ENCODE assay signal across 8 cellular contexts in the genomic region with DNA sequence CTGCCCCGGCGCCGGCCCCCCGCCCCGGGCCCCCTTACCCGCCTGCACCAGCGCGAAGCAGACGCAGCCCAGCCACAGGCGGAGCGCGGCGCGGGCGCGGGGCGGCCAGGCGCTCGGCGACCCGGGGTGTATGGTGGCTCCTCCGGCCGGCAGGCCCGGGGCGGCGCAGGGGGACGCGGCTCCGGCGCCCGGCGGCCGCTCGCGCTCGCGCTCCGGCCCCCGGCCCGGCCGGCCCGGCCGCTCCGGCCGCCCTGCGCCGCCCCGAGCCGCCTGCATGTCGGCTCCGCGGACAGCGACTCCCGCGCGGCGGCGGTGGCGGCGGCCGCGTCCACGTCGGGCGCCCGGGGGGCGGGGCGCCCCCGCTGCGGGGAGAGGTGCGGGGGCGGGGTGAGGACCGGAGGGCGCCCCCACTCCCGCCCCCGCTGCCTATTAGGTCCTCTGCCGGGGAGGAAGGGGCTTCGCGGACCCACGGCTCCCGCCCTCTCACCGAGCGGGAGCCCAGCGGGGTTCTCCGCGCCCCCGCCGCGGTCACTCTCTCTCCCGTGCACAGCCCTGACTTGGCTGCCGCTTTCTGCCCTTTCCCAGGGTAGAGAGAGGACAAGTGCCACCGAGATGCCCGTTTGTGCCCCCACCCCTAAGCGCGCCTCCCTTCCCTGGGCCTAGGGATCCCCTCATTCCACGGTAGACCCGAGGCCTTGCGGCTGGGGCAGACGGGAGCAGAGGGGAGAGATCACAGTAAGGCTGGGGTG. TPM values are rescaled to one million over a fixed set of nuclear protein-coding genes. Genes with fewer than 3 reads are reported as not detected.
DNase-seq lines count a peak whose midpoint lies in the region; ATAC-seq and TF ChIP-seq lines count a peak whose summit lies in the region.

A gene (minus strand): TSS at position 298 of the 749 bp plus-strand sequence.

- H3K27ac Mint-ChIP-seq in activated naive CD4-positive, alpha-beta T cell treated with anti-CD3 and anti-CD28 coated beads, Interleukin-2, amount 50 U/mL, for 24 hours, result peak within 1 kb of the TSS; percentile 61
- H3K27ac Mint-ChIP-seq in central memory CD8-positive, alpha-beta T cell (ENCODE audit: low read depth), result peak within 1 kb of the TSS; percentile 60

- TF ChIP-seq POLR2A in thyroid gland (IDR thresholded peaks at IDR 0.05), result no peak

- no peak for TF ChIP-seq RAD21 in liver (IDR thresholded peaks at IDR 0.05)

- H3K9me3 ChIP-seq in liver (ENCODE audit: control insufficient read depth in 4 of 4, low read length in 3 of 4) (no peaks in the 10 kb centered on the region), thyroid gland (no peaks in the 10 kb centered on the region)

- peaks cover 10% of the 10 kb centered on the region for H3K36me3 Mint-ChIP-seq in activated naive CD4-positive, alpha-beta T cell treated with anti-CD3 and anti-CD28 coated beads, Interleukin-2, amount 50 U/mL, for 24 hours
- peaks cover 5% of the 10 kb centered on the region for H3K36me3 Mint-ChIP-seq in central memory CD8-positive, alpha-beta T cell (ENCODE audit: insufficient read depth)

- H3K27me3 Mint-ChIP-seq in activated naive CD4-positive, alpha-beta T cell treated with anti-CD3 and anti-CD28 coated beads, Interleukin-2, amount 50 U/mL, for 24 hours, result peaks cover 40% of the 10 kb centered on the region
- H3K27me3 Mint-ChIP-seq in central memory CD8-positive, alpha-beta T cell, result peaks cover 64% of the 10 kb centered on the region

- H3K4me1 ChIP-seq in liver (ENCODE audit: control insufficient read depth in 4 of 4, insufficient read depth in 4 of 4, low read length in 3 of 4), result peaks cover 2 to 27% (median 21%) of the 10 kb centered on the region in 4 donors
- H3K4me1 ChIP-seq in thyroid gland, result peaks cover 0 to 26% of the 10 kb centered on the region in 2 donors

- ATAC-seq in central memory CD8-positive, alpha-beta T cell (replicated peaks; ENCODE audit: extremely low read depth, poor library complexity, severe bottlenecking), result no peak
- ATAC-seq in GM19328 (IDR thresholded peaks at IDR 0.05; ENCODE audit: unreplicated experiment) (no peak), GM21825 (IDR thresholded peaks at IDR 0.05; ENCODE audit: unreplicated experiment) (no peak)

- H3K4me1 Mint-ChIP-seq in activated naive CD4-positive, alpha-beta T cell treated with anti-CD3 and anti-CD28 coated beads, Interleukin-2, amount 50 U/mL, for 24 hours, result peaks cover 20% of the 10 kb centered on the region
- H3K4me1 Mint-ChIP-seq in central memory CD8-positive, alpha-beta T cell, result peaks cover 28% of the 10 kb centered on the region

- no peaks in the 10 kb centered on the region for H3K36me3 ChIP-seq in liver (ENCODE audit: control insufficient read depth in 4 of 4, insufficient read depth in 3 of 4, low read depth in 1 of 4, low read length in 3 of 4)
- no peaks in the 10 kb centered on the region for H3K36me3 ChIP-seq in thyroid gland

- H3K9ac ChIP-seq in liver (ENCODE audit: low read depth in 1 of 2, low read length in 2 of 2), result peak within 1 kb of the TSS in 1 of 2 donors; percentile 63

- H3K9me3 Mint-ChIP-seq in activated naive CD4-positive, alpha-beta T cell treated with anti-CD3 and anti-CD28 coated beads, Interleukin-2, amount 50 U/mL, for 24 hours, result no peaks in the 10 kb centered on the region
- no peaks in the 10 kb centered on the region for H3K9me3 Mint-ChIP-seq in central memory CD8-positive, alpha-beta T cell

- 2% methylated on average over 99 of the region's 99 CpGs for WGBS in liver
- 0 to 8% methylated on average over 6 to 10 of the region's 99 CpGs for WGBS in thyroid gland, 2 donors

- H3K4me3 ChIP-seq in liver (ENCODE audit: low read depth in 1 of 3, low read length in 3 of 3), result peak within 1 kb of the TSS; percentile 47 to 63 (median 58)
- H3K4me3 ChIP-seq in thyroid gland (replicated peaks in 1 of 3), result peak within 1 kb of the TSS in 1 of 3 donors; percentile 31

- H3K27ac ChIP-seq in liver (ENCODE audit: low read depth in 1 of 2, low read length in 2 of 2) (no peak within 1 kb of the TSS), thyroid gland (no peak within 1 kb of the TSS)

- TF ChIP-seq CTCF in liver (IDR thresholded peaks at IDR 0.05; ENCODE audit: low read depth, low read length, missing input control) (no peak), thyroid gland (IDR thresholded peaks at IDR 0.05) (peak in 1 of 6 experiments; percentile 10)

- H3K4me3 Mint-ChIP-seq in activated naive CD4-positive, alpha-beta T cell treated with anti-CD3 and anti-CD28 coated beads, Interleukin-2, amount 50 U/mL, for 24 hours, result peak within 1 kb of the TSS; percentile 55
- H3K4me3 Mint-ChIP-seq in central memory CD8-positive, alpha-beta T cell, result peak within 1 kb of the TSS; percentile 77

- intact Hi-C loops in thyroid gland (cut with DNase I), result loop anchor here (5.0 to 10.0 kb wide), 3 partner anchors 158 to 466 kb away; no protein-coding TSS in a partner anchor

- no peaks in the 10 kb centered on the region for H3K27me3 ChIP-seq in liver (ENCODE audit: control insufficient read depth in 4 of 4, insufficient read depth in 4 of 4, low read length in 3 of 4)
- no peaks in the 10 kb centered on the region for H3K27me3 ChIP-seq in thyroid gland

- DNase-seq in activated naive CD4-positive, alpha-beta T cell (lab: John Stamatoyannopoulos, UW), result no peak
- no peak for DNase-seq in central memory CD8-positive, alpha-beta T cell (ENCODE audit: low spot score in 2 of 2)
- DNase-seq in thyroid gland (peak; percentile 41 to 59), Ammon's horn (ENCODE audit: low spot score) (no peak)

TF ChIP-seq in liver, 16 proteins besides CTCF, POLR2A, EP300 and RAD21:
- TF ChIP-seq, protein P1, sequence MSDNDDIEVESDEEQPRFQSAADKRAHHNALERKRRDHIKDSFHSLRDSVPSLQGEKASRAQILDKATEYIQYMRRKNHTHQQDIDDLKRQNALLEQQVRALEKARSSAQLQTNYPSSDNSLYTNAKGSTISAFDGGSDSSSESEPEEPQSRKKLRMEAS (IDR thresholded peaks at IDR 0.05), result no peak
- TF ChIP-seq HNF4A (conservative IDR thresholded peaks at IDR 0.05) (no peak), TAF1 (conservative IDR thresholded peaks at IDR 0.05) (no peak), HNF4G (IDR thresholded peaks at IDR 0.05) (no peak)
- TF ChIP-seq, protein P2, sequence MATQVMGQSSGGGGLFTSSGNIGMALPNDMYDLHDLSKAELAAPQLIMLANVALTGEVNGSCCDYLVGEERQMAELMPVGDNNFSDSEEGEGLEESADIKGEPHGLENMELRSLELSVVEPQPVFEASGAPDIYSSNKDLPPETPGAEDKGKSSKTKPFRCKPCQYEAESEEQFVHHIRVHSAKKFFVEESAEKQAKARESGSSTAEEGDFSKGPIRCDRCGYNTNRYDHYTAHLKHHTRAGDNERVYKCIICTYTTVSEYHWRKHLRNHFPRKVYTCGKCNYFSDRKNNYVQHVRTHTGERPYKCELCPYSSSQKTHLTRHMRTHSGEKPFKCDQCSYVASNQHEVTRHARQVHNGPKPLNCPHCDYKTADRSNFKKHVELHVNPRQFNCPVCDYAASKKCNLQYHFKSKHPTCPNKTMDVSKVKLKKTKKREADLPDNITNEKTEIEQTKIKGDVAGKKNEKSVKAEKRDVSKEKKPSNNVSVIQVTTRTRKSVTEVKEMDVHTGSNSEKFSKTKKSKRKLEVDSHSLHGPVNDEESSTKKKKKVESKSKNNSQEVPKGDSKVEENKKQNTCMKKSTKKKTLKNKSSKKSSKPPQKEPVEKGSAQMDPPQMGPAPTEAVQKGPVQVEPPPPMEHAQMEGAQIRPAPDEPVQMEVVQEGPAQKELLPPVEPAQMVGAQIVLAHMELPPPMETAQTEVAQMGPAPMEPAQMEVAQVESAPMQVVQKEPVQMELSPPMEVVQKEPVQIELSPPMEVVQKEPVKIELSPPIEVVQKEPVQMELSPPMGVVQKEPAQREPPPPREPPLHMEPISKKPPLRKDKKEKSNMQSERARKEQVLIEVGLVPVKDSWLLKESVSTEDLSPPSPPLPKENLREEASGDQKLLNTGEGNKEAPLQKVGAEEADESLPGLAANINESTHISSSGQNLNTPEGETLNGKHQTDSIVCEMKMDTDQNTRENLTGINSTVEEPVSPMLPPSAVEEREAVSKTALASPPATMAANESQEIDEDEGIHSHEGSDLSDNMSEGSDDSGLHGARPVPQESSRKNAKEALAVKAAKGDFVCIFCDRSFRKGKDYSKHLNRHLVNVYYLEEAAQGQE (IDR thresholded peaks at IDR 0.05), result no peak

RNA-seq across cellular contexts. Expression of the gene that starts here (rescaled TPM):
- total RNA-seq in liver (10 to 100 TPM in 1 of 2 donors, 1 to 10 TPM in 1; 2.5 to 10.5 TPM), thyroid gland (1 to 10 TPM in 3 of 4 donors, under 1 TPM in 1; 0.27 to 4.0 (median 1.5) TPM)
- polyA plus RNA-seq in liver, result 1 to 10 TPM in 1 of 2 donors, under 1 TPM in 1; 0.43 to 1.5 TPM

Comparison
In these comparisons a context has a peak if more than half of its experiments do, and no peak if none do; other contexts are left out.
1. DNase-seq: peak in thyroid gland (2 of 2); none in activated naive CD4-positive, alpha-beta T cell (0 of 4), central memory CD8-positive, alpha-beta T cell (0 of 2) and Ammon's horn (single experiment).